Comparison of ENCODE assay signal across 11 cellular contexts in genomic region chr2:58594175-58594574, GRCh38.
DNase-seq lines count a peak whose midpoint lies in the region; ATAC-seq and TF ChIP-seq lines count a peak whose summit lies in the region.
"Had no signal": no experiment of that assay in that cellular context is flagged by ENCODE, and none has a peak within 500 bp of the region (broad histone marks: within the 10 kb centered on the region; RNA-seq: fewer than 3 reads in every experiment).

No MANE protein-coding gene starts in this region.

- H3K36me3 ChIP-seq in smooth muscle cell (ENCODE audit: low read depth), result no peaks in the 10 kb centered on the region
- H3K36me3 ChIP-seq: heart left ventricle, neutrophil had no signal

- H3K4me3 ChIP-seq in astrocyte of the spinal cord (ENCODE audit: low read depth, low read length), result no peak overlapping the region
- no peak overlapping the region for H3K4me3 ChIP-seq in smooth muscle cell
- H3K4me3 ChIP-seq: heart left ventricle, PC-9 had no signal

- H3F3A ChIP-seq in smooth muscle cell (ENCODE audit: low read depth), result no peaks in the 10 kb centered on the region

- H3K9me3 Mint-ChIP-seq in activated CD4-positive, alpha-beta T cell treated with anti-CD3 and anti-CD28 coated beads for 36 hours (ENCODE audit: low read depth), result no peaks in the 10 kb centered on the region
- no peaks in the 10 kb centered on the region for H3K9me3 Mint-ChIP-seq in activated CD4-positive, alpha-beta T cell treated with anti-CD3 and anti-CD28 coated beads, Interleukin-2, amount 10 ng/mL, durations not matched to agents 7 days and 5 days

- no peaks in the 10 kb centered on the region for H3K4me1 Mint-ChIP-seq in activated CD4-positive, alpha-beta T cell treated with anti-CD3 and anti-CD28 coated beads for 36 hours
- H3K4me1 Mint-ChIP-seq in activated CD4-positive, alpha-beta T cell treated with anti-CD3 and anti-CD28 coated beads, Interleukin-2, amount 10 ng/mL, durations not matched to agents 7 days and 5 days, result no peaks in the 10 kb centered on the region

- H3K27me3 ChIP-seq in smooth muscle cell (ENCODE audit: low read depth), result no peaks in the 10 kb centered on the region
- H3K27me3 ChIP-seq: heart left ventricle, neutrophil had no signal

- no peaks in the 10 kb centered on the region for H3K79me2 ChIP-seq in smooth muscle cell (ENCODE audit: low read depth)

- no peak overlapping the region for H3K4me3 Mint-ChIP-seq in activated CD4-positive, alpha-beta T cell treated with anti-CD3 and anti-CD28 coated beads for 36 hours
- no peak overlapping the region for H3K4me3 Mint-ChIP-seq in activated CD4-positive, alpha-beta T cell treated with anti-CD3 and anti-CD28 coated beads, Interleukin-2, amount 10 ng/mL, durations not matched to agents 7 days and 5 days

- TF ChIP-seq CTCF in astrocyte of the spinal cord (IDR thresholded peaks at IDR 0.05; ENCODE audit: low read depth, low read length) (peak; percentile 14), smooth muscle cell (IDR thresholded peaks at IDR 0.05; ENCODE audit: borderline replicate concordance, insufficient read depth, poor library complexity, severe bottlenecking) (peak; percentile 6)

- CTCF ChIA-PET in activated CD4-positive, alpha-beta T cell treated with anti-CD3 and anti-CD28 coated beads for 36 hours (lab: Charles Lee), result interaction anchor here (0.6 to 0.7 kb wide), 2 partner anchors 245 to 1421 kb away, joined by 3 read pairs; no protein-coding TSS in a partner anchor
- CTCF ChIA-PET in activated CD4-positive, alpha-beta T cell treated with anti-CD3 and anti-CD28 coated beads, Interleukin-2, amount 10 ng/mL, durations not matched to agents 7 days and 5 days (lab: Charles Lee), result no interaction called here

- H3K27ac ChIP-seq in smooth muscle cell (ENCODE audit: low read depth), result no peak overlapping the region
- H3K27ac ChIP-seq: heart left ventricle, neutrophil, PC-9 had no signal

- peak; percentile 7 for DNase-seq in activated CD4-positive, alpha-beta T cell treated with anti-CD3 and anti-CD28 coated beads for 36 hours
- no peak for DNase-seq in activated CD4-positive, alpha-beta T cell treated with anti-CD3 and anti-CD28 coated beads, Interleukin-2, amount 10 ng/mL, durations not matched to agents 7 days and 5 days
- DNase-seq in M059J (ENCODE audit: low read depth) (peak; percentile 21), astrocyte of the spinal cord (ENCODE audit: low read depth, low spot score) (no peak), smooth muscle cell (lab: John Stamatoyannopoulos, UW; ENCODE audit: unreplicated experiment) (no peak), middle frontal gyrus (ENCODE audit: extremely low spot score, low spot score) (no peak)
- DNase-seq: heart left ventricle had no signal

- POLR2A ChIA-PET in activated CD4-positive, alpha-beta T cell treated with anti-CD3 and anti-CD28 coated beads for 36 hours (lab: Charles Lee), result no interaction called here
- POLR2A ChIA-PET in activated CD4-positive, alpha-beta T cell treated with anti-CD3 and anti-CD28 coated beads, Interleukin-2, amount 10 ng/mL, durations not matched to agents 7 days and 5 days (lab: Charles Lee), result no interaction called here

- no peaks in the 10 kb centered on the region for H3K36me3 Mint-ChIP-seq in activated CD4-positive, alpha-beta T cell treated with anti-CD3 and anti-CD28 coated beads for 36 hours (ENCODE audit: low read depth)
- no peaks in the 10 kb centered on the region for H3K36me3 Mint-ChIP-seq in activated CD4-positive, alpha-beta T cell treated with anti-CD3 and anti-CD28 coated beads, Interleukin-2, amount 10 ng/mL, durations not matched to agents 7 days and 5 days (ENCODE audit: low read depth)

- no peak overlapping the region for H3K27ac Mint-ChIP-seq in activated CD4-positive, alpha-beta T cell treated with anti-CD3 and anti-CD28 coated beads for 36 hours
- H3K27ac Mint-ChIP-seq in activated CD4-positive, alpha-beta T cell treated with anti-CD3 and anti-CD28 coated beads, Interleukin-2, amount 10 ng/mL, durations not matched to agents 7 days and 5 days, result no peak overlapping the region

- ATAC-seq in activated CD4-positive, alpha-beta T cell treated with anti-CD3 and anti-CD28 coated beads for 36 hours, result no peak
- ATAC-seq in HG03565 (IDR thresholded peaks at IDR 0.05; ENCODE audit: unreplicated experiment) (no peak), GM21515 (IDR thresholded peaks at IDR 0.05; ENCODE audit: unreplicated experiment) (no peak)
- ATAC-seq: heart left ventricle had no signal

- no peaks in the 10 kb centered on the region for H4K20me1 ChIP-seq in smooth muscle cell (ENCODE audit: low read depth)

- no peaks in the 10 kb centered on the region for H3K27me3 Mint-ChIP-seq in activated CD4-positive, alpha-beta T cell treated with anti-CD3 and anti-CD28 coated beads for 36 hours
- no peaks in the 10 kb centered on the region for H3K27me3 Mint-ChIP-seq in activated CD4-positive, alpha-beta T cell treated with anti-CD3 and anti-CD28 coated beads, Interleukin-2, amount 10 ng/mL, durations not matched to agents 7 days and 5 days

- 64% methylated on average over 4 of the region's 4 CpGs for WGBS in smooth muscle cell (ENCODE audit: low lambda C conversion rate)

- H3K4me1 ChIP-seq in smooth muscle cell (ENCODE audit: low read depth), result no peaks in the 10 kb centered on the region
- H3K4me1 ChIP-seq: heart left ventricle had no signal

- no peaks in the 10 kb centered on the region for H3K9me3 ChIP-seq in smooth muscle cell (replicated peaks; ENCODE audit: low read depth)
- H3K9me3 ChIP-seq: heart left ventricle, neutrophil had no signal

- no peak overlapping the region for H3K4me2 ChIP-seq in smooth muscle cell
- H3K4me2 ChIP-seq: PC-9 had no signal

- in situ Hi-C loops in astrocyte of the spinal cord (cut with HindIII; ENCODE audit: low sequenced_read_pairs), result no loop called here

- intact Hi-C loops in activated CD4-positive, alpha-beta T cell treated with anti-CD3 and anti-CD28 coated beads for 36 hours (cut with DNase I, micrococcal nuclease), result no loop called here

- no peak overlapping the region for H2AFZ ChIP-seq in smooth muscle cell (ENCODE audit: low read depth)
- H2AFZ ChIP-seq: PC-9 had no signal

- H3K9ac ChIP-seq in smooth muscle cell (ENCODE audit: low read depth), result no peak overlapping the region

Comparison
In these comparisons a context has a peak if more than half of its experiments do, and no peak if none do; other contexts are left out.
1. DNase-seq: peak in activated CD4-positive, alpha-beta T cell treated with anti-CD3 and anti-CD28 coated beads for 36 hours (single experiment) and M059J (single experiment); none in activated CD4-positive, alpha-beta T cell treated with anti-CD3 and anti-CD28 coated beads, Interleukin-2, amount 10 ng/mL, durations not matched to agents 7 days and 5 days (single experiment), astrocyte of the spinal cord (single experiment), smooth muscle cell (single experiment) and middle frontal gyrus (single experiment).